1 cellular context compared by ENCODE assay signal in genomic region chr3:72213296-72214064, GRCh38.
TF ChIP-seq lines count a peak whose summit lies in the region.

No MANE protein-coding gene starts in this region.

TF ChIP-seq in K562, 482 proteins besides CTCF, POLR2A, EP300 and RAD21 (continued from another document):
- TF ChIP-seq ZBTB40 (IDR thresholded peaks at IDR 0.05) (peak; percentile 95), ZBTB40 (CRISPR knock-in tag; IDR thresholded peaks at IDR 0.05) (peak; percentile 96)
TF ChIP-seq in K562: peak in this region for 1.
